ENCODE assay signal across 19 cellular contexts in the genomic region with DNA sequence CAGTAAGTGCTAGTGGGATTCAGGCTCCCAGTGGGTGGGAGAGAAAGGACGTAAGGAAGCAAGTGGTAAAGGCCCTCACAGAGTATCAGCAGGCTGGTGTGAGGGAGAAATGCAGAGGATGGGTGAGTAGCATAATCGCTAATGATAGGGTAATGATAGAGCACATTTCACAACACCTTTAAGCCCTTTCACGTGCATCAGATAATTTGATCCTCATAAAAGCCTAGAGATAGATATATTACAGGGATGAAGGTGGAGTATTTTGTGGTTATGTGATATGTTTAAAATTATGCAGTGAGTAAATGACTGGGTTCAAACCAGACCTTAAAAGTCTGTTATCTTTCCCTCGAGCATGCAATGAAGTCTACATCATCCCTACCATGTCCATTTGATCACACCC. TPM values are rescaled to one million over a fixed set of nuclear protein-coding genes. Genes with fewer than 3 reads are reported as not detected.
DNase-seq lines count a peak whose midpoint lies in the region; TF ChIP-seq lines count a peak whose summit lies in the region.
"Had no signal": no experiment of that assay in that cellular context is flagged by ENCODE, and none has a peak within 500 bp of the region (broad histone marks: within the 10 kb centered on the region; RNA-seq: fewer than 3 reads in every experiment).

No MANE protein-coding gene starts in this region.

- H3K4me3 ChIP-seq in HEK293 (ENCODE audit: low read depth, low read length) (no peak overlapping the region), fibroblast of villous mesenchyme (ENCODE audit: low read depth, low read length) (no peak overlapping the region), transverse colon (no peak overlapping the region)
- H3K4me3 ChIP-seq: A549; BLaER1 treated with 17β-estradiol and CSF1 and Interleukin-3, amounts not matched to agents 10 nM and 100 nM had no signal

- intact Hi-C loops in transverse colon (cut with DNase I; ENCODE audit: low total_unique reads) = no loop called here

- H3K4me1 ChIP-seq in HEK293 (ENCODE audit: control insufficient read depth, insufficient read depth, low read length) (no peaks in the 10 kb centered on the region), transverse colon (no peaks in the 10 kb centered on the region)
- H3K4me1 ChIP-seq: BLaER1 treated with 17β-estradiol and CSF1 and Interleukin-3, amounts not matched to agents 10 nM and 100 nM; Caco-2 had no signal

- in situ Hi-C loops in transverse colon (cut with MboI; ENCODE audit: low pct_ligation_motif_present in 1 of 4, low pct_unique_long_range_greater_than_20kb in 1 of 4, low sequenced_read_pairs in 3 of 4) = no loop called here

- peak; percentile 34 for DNase-seq in NCI-H2227 (lab: John Stamatoyannopoulos, UW; ENCODE audit: unreplicated experiment)
- DNase-seq in NCI-H2227 treated with DMSO at 0.1 percent for 48 hours (lab: John Stamatoyannopoulos, UW) = no peak
- peak; percentile 4 for DNase-seq in fibroblast of villous mesenchyme (ENCODE audit: low read depth)
- no peak for DNase-seq in transverse colon
- DNase-seq in NCI-H1436 treated with DMSO at 0.1 percent for 48 hours (lab: John Stamatoyannopoulos, UW) = no peak
- DNase-seq: AML-193; Caco-2; Calu3; CD4-positive, alpha-beta T cell; CD8-positive, alpha-beta T cell; DMS79 treated with DMSO at 0.1 percent for 48 hours; GF-D8 had no signal

- TF ChIP-seq CTCF in HEK293 (tag by site-specific recombination; IDR thresholded peaks at IDR 0.05) = no peak
- no peak for TF ChIP-seq CTCF in fibroblast of villous mesenchyme (IDR thresholded peaks at IDR 0.05; ENCODE audit: insufficient read depth, low read depth, low read length)
- TF ChIP-seq CTCF in transverse colon (IDR thresholded peaks at IDR 0.05) = no peak

- WGBS in transverse colon (ENCODE audit: low coverage in 1 of 2), 2 donors = 63 to 72% methylated on average over 1 to 4 of the region's 4 CpGs

- no peak for TF ChIP-seq POLR2A in transverse colon (IDR thresholded peaks at IDR 0.05)

- no peaks in the 10 kb centered on the region for H3K27me3 ChIP-seq in transverse colon
- H3K27me3 ChIP-seq: BLaER1 treated with 17β-estradiol and CSF1 and Interleukin-3, amounts not matched to agents 10 nM and 100 nM had no signal

- CTCF ChIA-PET in HEK293 (lab: Yijun Ruan, JAX) = interaction anchor here (1.0 kb wide), 1 partner anchor 543 kb away, joined by 3 read pairs; no protein-coding TSS in a partner anchor

- no peaks in the 10 kb centered on the region for H3K9me3 ChIP-seq in HEK293 (ENCODE audit: control insufficient read depth, insufficient read depth, low read depth, low read length)
- no peaks in the 10 kb centered on the region for H3K9me3 ChIP-seq in transverse colon
- H3K9me3 ChIP-seq: A549 had no signal

- H3K27ac ChIP-seq in HEK293 (ENCODE audit: extremely low read depth, low read depth, low read length) = no peak overlapping the region
- no peak overlapping the region for H3K27ac ChIP-seq in transverse colon
- H3K27ac ChIP-seq: 22Rv1; A549; BLaER1 treated with 17β-estradiol and CSF1 and Interleukin-3, amounts not matched to agents 10 nM and 100 nM; C4-2B had no signal

- H3K36me3 ChIP-seq in HEK293 (ENCODE audit: control insufficient read depth in 2 of 2, insufficient read depth in 1 of 2, low read length in 2 of 2) (no peaks in the 10 kb centered on the region), transverse colon (no peaks in the 10 kb centered on the region)
- H3K36me3 ChIP-seq: BLaER1 treated with 17β-estradiol and CSF1 and Interleukin-3, amounts not matched to agents 10 nM and 100 nM had no signal

- TF ChIP-seq EP300 in transverse colon (IDR thresholded peaks at IDR 0.05; ENCODE audit: low read depth) = no peak

- POLR2A ChIA-PET in HEK293 (lab: Yijun Ruan, JAX) = no interaction called here

TF ChIP-seq in HEK293, 187 proteins besides CTCF, POLR2A, EP300 and RAD21:
- TF ChIP-seq ZNF677 (tag by site-specific recombination; IDR thresholded peaks at IDR 0.05) (no peak), SP7 (tag by site-specific recombination; IDR thresholded peaks at IDR 0.05) (peak; percentile 99)

RNA-seq across cellular contexts. Expression of a gene that starts 10.3 kb away (rescaled TPM):
- total RNA-seq in fibroblast of villous mesenchyme (not detected in 2 replicates), transverse colon (10 to 100 TPM in 1 of 4 donors, 1 to 10 TPM in 1, not detected in 2; 1.1 to 10.8 TPM)
- total RNA-seq: A172; B cell; Caco-2; Calu3; CD4-positive, alpha-beta T cell; CD8-positive, alpha-beta T cell had no signal

Comparison
In these comparisons a context has a peak if more than half of its experiments do, and no peak if none do; other contexts are left out.
1. DNase-seq: peak in NCI-H2227 (single experiment) and fibroblast of villous mesenchyme (single experiment); none in NCI-H2227 treated with DMSO at 0.1 percent for 48 hours (single experiment), transverse colon (single experiment) and NCI-H1436 treated with DMSO at 0.1 percent for 48 hours (single experiment).